1 cellular context compared by ENCODE assay signal in genomic region chr10:80205478-80206276, GRCh38.
TF ChIP-seq lines count a peak whose summit lies in the region.

TSS of gene ANXA11 (minus strand) at chr10:80205537. CDS start at chr10:80172861, 32,676 bp downstream.

TF ChIP-seq in HepG2, 621 proteins besides CTCF, POLR2A, EP300 and RAD21 (continued from another document):
- TF ChIP-seq ZNF850 (CRISPR knock-in tag; conservative IDR thresholded peaks at IDR 0.05) (no peak), NR1H2 (CRISPR knock-in tag; IDR thresholded peaks at IDR 0.05; ENCODE audit: borderline replicate concordance, low read depth) (no peak), HNRNPLL (IDR thresholded peaks at IDR 0.05; ENCODE audit: low read depth, low read length, poor library complexity, severe bottlenecking) (peak; percentile 69), CBX5 (CRISPR knock-in tag; IDR thresholded peaks at IDR 0.05; ENCODE audit: borderline replicate concordance) (no peak; the same call in 1 of the 2 replicates), ZC3H13 (CRISPR knock-in tag; IDR thresholded peaks at IDR 0.05) (no peak), HMGA1 (CRISPR knock-in tag; conservative IDR thresholded peaks at IDR 0.05) (no peak), GABPB1 (CRISPR knock-in tag; IDR thresholded peaks at IDR 0.05) (peak; percentile 83), MAFF (IDR thresholded peaks at IDR 0.05; ENCODE audit: low read depth, low read length) (peak; percentile 96)
- TF ChIP-seq, protein P1, sequence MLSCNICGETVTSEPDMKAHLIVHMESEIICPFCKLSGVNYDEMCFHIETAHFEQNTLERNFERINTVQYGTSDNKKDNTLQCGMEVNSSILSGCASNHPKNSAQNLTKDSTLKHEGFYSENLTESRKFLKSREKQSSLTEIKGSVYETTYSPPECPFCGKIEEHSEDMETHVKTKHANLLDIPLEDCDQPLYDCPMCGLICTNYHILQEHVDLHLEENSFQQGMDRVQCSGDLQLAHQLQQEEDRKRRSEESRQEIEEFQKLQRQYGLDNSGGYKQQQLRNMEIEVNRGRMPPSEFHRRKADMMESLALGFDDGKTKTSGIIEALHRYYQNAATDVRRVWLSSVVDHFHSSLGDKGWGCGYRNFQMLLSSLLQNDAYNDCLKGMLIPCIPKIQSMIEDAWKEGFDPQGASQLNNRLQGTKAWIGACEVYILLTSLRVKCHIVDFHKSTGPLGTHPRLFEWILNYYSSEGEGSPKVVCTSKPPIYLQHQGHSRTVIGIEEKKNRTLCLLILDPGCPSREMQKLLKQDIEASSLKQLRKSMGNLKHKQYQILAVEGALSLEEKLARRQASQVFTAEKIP (CRISPR knock-in tag; IDR thresholded peaks at IDR 0.05; ENCODE audit: borderline replicate concordance) = no peak
